In genomic region chr15:83352124-83352523, GRCh38 we compare ENCODE assay signal across 24 cellular contexts.
DNase-seq lines count a peak whose midpoint lies in the region; ATAC-seq, FAIRE-seq and TF ChIP-seq lines count a peak whose summit lies in the region.
"Had no signal": no experiment of that assay in that cellular context is flagged by ENCODE, and none has a peak within 500 bp of the region (broad histone marks: within the 10 kb centered on the region; RNA-seq: fewer than 3 reads in every experiment).

No MANE protein-coding gene starts in this region.

- H3F3A ChIP-seq in GM23338 (replicated peaks; ENCODE audit: low read depth) = no peaks in the 10 kb centered on the region

- H4K20me1 ChIP-seq in GM23338 (replicated peaks; ENCODE audit: insufficient read depth) (no peaks in the 10 kb centered on the region), keratinocyte (ENCODE audit: control insufficient read depth, extremely low read depth, insufficient read depth, low read length) (no peaks in the 10 kb centered on the region), hepatocyte (ENCODE audit: insufficient read depth, poor library complexity, severe bottlenecking) (no peaks in the 10 kb centered on the region)

- H3K27me3 ChIP-seq in GM23338 (ENCODE audit: insufficient read depth) = no peaks in the 10 kb centered on the region
- H3K27me3 ChIP-seq in keratinocyte (ENCODE audit: control insufficient read depth, extremely low read depth, insufficient read depth, low read length) = no peaks in the 10 kb centered on the region
- H3K27me3 ChIP-seq in hepatocyte = no peaks in the 10 kb centered on the region

- H3K9me3 ChIP-seq in keratinocyte (ENCODE audit: control insufficient read depth, low read depth, low read length) (no peaks in the 10 kb centered on the region), hepatocyte (ENCODE audit: low read depth) (no peaks in the 10 kb centered on the region)

- no peaks in the 10 kb centered on the region; the same call in 2 of the 3 replicates for H3K9me3 Mint-ChIP-seq in GM23338
- H3K9me3 Mint-ChIP-seq: CD4-positive, CD25-positive, alpha-beta regulatory T cell had no signal

- TF ChIP-seq CTCF in GM23338 (conservative IDR thresholded peaks at IDR 0.05; ENCODE audit: low read depth in 2 of 2) (no peak), keratinocyte (optimal IDR thresholded peaks at IDR 0.05 in 1 of 3, IDR thresholded peaks at IDR 0.05 in 1 of 3, conservative IDR thresholded peaks at IDR 0.05 in 1 of 3; ENCODE audit: extremely low read depth in 1 of 3, insufficient read depth in 2 of 3, low read length in 3 of 3) (no peak), hepatocyte (IDR thresholded peaks at IDR 0.05; ENCODE audit: poor library complexity) (no peak)

- no peak overlapping the region for H3K4me2 ChIP-seq in GM23338
- no peak overlapping the region for H3K4me2 ChIP-seq in keratinocyte (ENCODE audit: control insufficient read depth, extremely low read depth, insufficient read depth, low read depth, low read length)
- no peak overlapping the region for H3K4me2 ChIP-seq in hepatocyte
- H3K4me2 ChIP-seq: KMS-11 had no signal

- H3K9me1 ChIP-seq in keratinocyte (ENCODE audit: control insufficient read depth, extremely low read depth, insufficient read depth, low read length) = no peaks in the 10 kb centered on the region

- DNase-seq in GM23338 (ENCODE audit: low spot score) = no peak
- DNase-seq in dedifferentiated amniotic fluid mesenchymal stem cell (ENCODE audit: extremely low spot score) = peak; percentile 50
- DNase-seq in keratinocyte (ENCODE audit: low read depth, low spot score) = no peak
- no peak for DNase-seq in activated CD4-positive, CD25-positive, alpha-beta regulatory T cell treated with anti-CD3 and anti-CD28 coated beads, Interleukin-2, amount 50 U/mL, for 72 hours
- DNase-seq in A172 (ENCODE audit: low spot score) = no peak
- DNase-seq in hepatocyte (ENCODE audit: low spot score) = no peak
- DNase-seq: CD4-positive, CD25-positive, alpha-beta regulatory T cell; COR-L47; DND-41; GOT3; IMR-90; NCI-H1092 treated with DMSO at 0.1 percent for 48 hours; NCI-H1436 treated with DMSO at 0.1 percent for 48 hours; NCI-H2029; NCI-H226; NCI-H524 treated with DMSO at 0.1 percent for 48 hours; NCI-H82; Right ventricle myocardium superior had no signal

- 0 out of 2 replicates have a peak overlapping the region, but pooled peaks have one; percentile 38 for H2AFZ ChIP-seq in GM23338
- peak overlapping the region; percentile 56 for H2AFZ ChIP-seq in keratinocyte (ENCODE audit: control insufficient read depth, low read length)
- H2AFZ ChIP-seq in hepatocyte = no peak overlapping the region

- ATAC-seq in GM23338 (no peak), GM18517 (IDR thresholded peaks at IDR 0.05; ENCODE audit: unreplicated experiment) (no peak)
- ATAC-seq: HCT116 had no signal

- H3K79me2 ChIP-seq in GM23338 (replicated peaks; ENCODE audit: insufficient read depth) (no peaks in the 10 kb centered on the region), keratinocyte (ENCODE audit: control insufficient read depth, insufficient read depth, low read length) (no peaks in the 10 kb centered on the region), hepatocyte (no peaks in the 10 kb centered on the region)

- H3K4me1 Mint-ChIP-seq in GM23338 = no peaks in the 10 kb centered on the region
- H3K4me1 Mint-ChIP-seq: B cell; CD4-positive, CD25-positive, alpha-beta regulatory T cell had no signal

- H3K4me3 Mint-ChIP-seq in GM23338 = no peak overlapping the region
- H3K4me3 Mint-ChIP-seq: B cell; CD4-positive, CD25-positive, alpha-beta regulatory T cell had no signal

- H3K27ac Mint-ChIP-seq in GM23338 = no peak overlapping the region
- H3K27ac Mint-ChIP-seq: B cell; CD4-positive, CD25-positive, alpha-beta regulatory T cell had no signal

- H3K36me3 Mint-ChIP-seq in GM23338 (ENCODE audit: low read depth) = no peaks in the 10 kb centered on the region
- H3K36me3 Mint-ChIP-seq: CD4-positive, CD25-positive, alpha-beta regulatory T cell had no signal

- H3K4me1 ChIP-seq in GM23338 (ENCODE audit: insufficient read depth) = no peaks in the 10 kb centered on the region
- H3K4me1 ChIP-seq in keratinocyte (ENCODE audit: control insufficient read depth, extremely low read depth, insufficient read depth, low read length) = peaks cover 20% of the 10 kb centered on the region
- no peaks in the 10 kb centered on the region for H3K4me1 ChIP-seq in hepatocyte (ENCODE audit: insufficient read depth)

- no peak overlapping the region for H3K9ac ChIP-seq in keratinocyte (ENCODE audit: control insufficient read depth, extremely low read depth, insufficient read depth, low read length)
- H3K9ac ChIP-seq: KMS-11 had no signal

- dilution Hi-C loops in keratinocyte (cut with MboI; ENCODE audit: extremely low pct_ligation_motif_present, low sequenced_read_pairs) = no loop called here

- peaks cover 3% of the 10 kb centered on the region for H3K27me3 Mint-ChIP-seq in GM23338 (ENCODE audit: insufficient read depth, low read depth, poor library complexity)
- H3K27me3 Mint-ChIP-seq: CD4-positive, CD25-positive, alpha-beta regulatory T cell had no signal

- H3K36me3 ChIP-seq in GM23338 (ENCODE audit: insufficient read depth) (no peaks in the 10 kb centered on the region), keratinocyte (ENCODE audit: control insufficient read depth in 2 of 2, extremely low read depth in 1 of 2, insufficient read depth in 2 of 2, low read length in 2 of 2) (no peaks in the 10 kb centered on the region), hepatocyte (replicated peaks; ENCODE audit: insufficient read depth, low read depth) (no peaks in the 10 kb centered on the region)

- H3K27ac ChIP-seq in GM23338 (ENCODE audit: low read depth) (no peak overlapping the region), keratinocyte (ENCODE audit: control insufficient read depth, insufficient read depth, low read length) (no peak overlapping the region), hepatocyte (no peak overlapping the region)
- H3K27ac ChIP-seq: KMS-11 had no signal

- WGBS in hepatocyte (ENCODE audit: low lambda C conversion rate, missing lambda C conversion rate) = 59% methylated on average over 2 of the region's 2 CpGs

- H3K9me2 ChIP-seq in GM23338 (ENCODE audit: insufficient read depth) (no peaks in the 10 kb centered on the region), hepatocyte (replicated peaks; ENCODE audit: insufficient read depth) (no peaks in the 10 kb centered on the region)

- FAIRE-seq in keratinocyte (lab: Jason Lieb, UNC) = no peak
- FAIRE-seq: GM12891, HTR-8/SVneo had no signal

- H3K4me3 ChIP-seq in GM23338 = no peak overlapping the region
- no peak overlapping the region for H3K4me3 ChIP-seq in keratinocyte (ENCODE audit: control insufficient read depth in 2 of 3, extremely low read depth in 1 of 3, insufficient read depth in 2 of 3, low read depth in 1 of 3, low read length in 3 of 3)
- H3K4me3 ChIP-seq in hepatocyte = no peak overlapping the region

TF ChIP-seq in GM23338, 12 proteins besides CTCF, POLR2A, EP300 and RAD21:
- TF ChIP-seq CREB1 (CRISPR knock-in tag; IDR thresholded peaks at IDR 0.05; ENCODE audit: low read depth) (no peak), POLR2AphosphoS5 (IDR thresholded peaks at IDR 0.05; ENCODE audit: low read depth) (no peak), ETS1 (IDR thresholded peaks at IDR 0.05) (no peak)
